ENCODE assay signal across 21 cellular contexts in the genomic region with DNA sequence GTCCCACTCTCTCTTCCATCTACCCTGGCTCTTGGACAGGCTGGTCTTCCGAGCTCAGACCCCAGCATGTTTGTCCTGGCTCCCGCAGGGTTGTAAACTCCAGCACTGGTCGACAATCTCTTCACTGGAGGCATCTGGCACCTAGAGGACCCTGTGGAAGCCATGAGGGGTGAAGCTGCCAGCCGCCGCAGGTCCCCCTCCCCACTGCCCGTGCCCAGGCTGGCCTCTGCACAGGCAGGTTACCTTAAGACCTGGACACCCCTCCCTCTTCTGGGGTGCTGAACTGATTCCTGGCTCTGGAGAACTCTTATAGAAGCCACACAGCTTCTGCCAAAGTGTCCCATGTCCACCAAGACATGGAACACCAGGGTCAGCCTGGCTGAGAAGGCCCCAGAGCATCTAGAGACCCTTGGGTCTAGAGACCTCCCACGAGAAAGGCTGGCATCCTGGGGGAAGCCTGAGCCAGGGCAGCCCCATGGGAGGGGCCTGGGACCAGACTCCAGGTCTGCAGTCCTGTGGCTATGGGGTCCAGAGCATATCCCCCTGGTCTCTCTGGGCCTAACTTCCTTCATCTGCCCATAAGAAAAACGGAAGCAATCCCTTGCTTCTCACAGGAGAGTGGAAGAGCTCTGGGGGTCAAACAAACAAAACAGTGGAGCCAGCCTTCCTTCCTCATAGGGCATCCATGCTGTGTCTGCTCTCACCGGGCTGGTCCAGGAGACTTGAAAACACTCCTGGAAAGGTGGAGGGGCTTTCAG. TPM values are rescaled to one million over a fixed set of nuclear protein-coding genes. Genes with fewer than 3 reads are reported as not detected.
A peak's percentile ranks its signal among the peaks of the same experiment; 100 is the strongest.
DNase-seq lines count a peak whose midpoint lies in the region; ATAC-seq, FAIRE-seq and TF ChIP-seq lines count a peak whose summit lies in the region.
"Had no signal": no experiment of that assay in that cellular context is flagged by ENCODE, and none has a peak within 500 bp of the region (broad histone marks: within the 10 kb centered on the region; RNA-seq: fewer than 3 reads in every experiment).

No MANE protein-coding gene starts in this region.

- TF ChIP-seq POLR2A in spleen (IDR thresholded peaks at IDR 0.05) = no peak
- TF ChIP-seq POLR2A in vagina (IDR thresholded peaks at IDR 0.05) = no peak

- no peak overlapping the region for H3K9ac ChIP-seq in kidney (ENCODE audit: low read length in 2 of 2)

- no peak for FAIRE-seq in kidney (lab: Jason Lieb, UNC)
- FAIRE-seq: GM18507 had no signal

- H3K27ac ChIP-seq in RWPE2 (ENCODE audit: poor library complexity, severe bottlenecking) (peak overlapping the region; percentile 32), kidney (ENCODE audit: low read depth in 2 of 2, low read length in 2 of 2) (no peak overlapping the region), spleen (no peak overlapping the region), vagina (no peak overlapping the region)
- H3K27ac ChIP-seq: 22Rv1, C4-2B had no signal

- H3K27me3 ChIP-seq in RWPE2 (ENCODE audit: insufficient read depth, poor library complexity, severe bottlenecking) (no peaks in the 10 kb centered on the region), spleen (replicated peaks in 1 of 7) (no peaks in the 10 kb centered on the region), vagina (no peaks in the 10 kb centered on the region)

- 73 to 84% (median 81%) methylated on average over 9 of the region's 9 CpGs for WGBS in spleen, 5 donors

- H3K36me3 ChIP-seq in RWPE2 (ENCODE audit: low read depth) (no peaks in the 10 kb centered on the region), kidney (ENCODE audit: control insufficient read depth in 1 of 2, insufficient read depth in 2 of 2, low read length in 2 of 2) (no peaks in the 10 kb centered on the region), spleen (no peaks in the 10 kb centered on the region), vagina (no peaks in the 10 kb centered on the region)

- ATAC-seq in RWPE2 (ENCODE audit: low read depth) (no peak), HG03108 (IDR thresholded peaks at IDR 0.05; ENCODE audit: unreplicated experiment) (no peak)

- H3K9me3 ChIP-seq in RWPE2 (ENCODE audit: severe bottlenecking) (no peaks in the 10 kb centered on the region), kidney (ENCODE audit: control insufficient read depth in 1 of 2, low read length in 2 of 2) (no peaks in the 10 kb centered on the region), spleen (no peaks in the 10 kb centered on the region), vagina (no peaks in the 10 kb centered on the region)

- peak; percentile 43 for DNase-seq in DMS79 treated with DMSO at 0.1 percent for 48 hours (lab: John Stamatoyannopoulos, UW)
- DNase-seq in DMS79 (lab: John Stamatoyannopoulos, UW) = no peak
- DNase-seq in RWPE2 (ENCODE audit: low spot score) = no peak
- DNase-seq in kidney = peak; percentile 45
- peak; percentile 31 for DNase-seq in spleen
- no peak for DNase-seq in NCI-H1048 (lab: John Stamatoyannopoulos, UW)
- DNase-seq in vagina (ENCODE audit: extremely low spot score in 2 of 2) = no peak
- DNase-seq: Calu3; CD8-positive, alpha-beta memory T cell; DMS153; GDM1; Karpas-422; NCI-H1694 treated with DMSO at 0.1 percent for 48 hours; PC-3; RPMI8226; SIG-M5 had no signal

- H3K4me1 ChIP-seq in RWPE2 (ENCODE audit: insufficient read depth, poor library complexity, severe bottlenecking) (peaks cover 25% of the 10 kb centered on the region), kidney (ENCODE audit: control insufficient read depth in 1 of 2, insufficient read depth in 1 of 2, low read depth in 1 of 2, low read length in 2 of 2) (no peaks in the 10 kb centered on the region), spleen (peaks cover 0 to 15% (median 6%) of the 10 kb centered on the region in 6 donors), vagina (peaks cover 9% of the 10 kb centered on the region)

- intact Hi-C loops in kidney (cut with DNase I) (no loop called here), spleen (cut with DNase I; ENCODE audit: low total_unique reads) (no loop called here), vagina (cut with DNase I) (no loop called here)

- H3K4me3 ChIP-seq in RWPE2 (ENCODE audit: severe bottlenecking) (no peak overlapping the region), kidney (ENCODE audit: low read length in 2 of 2) (no peak overlapping the region), spleen (no peak overlapping the region), vagina (no peak overlapping the region)

- TF ChIP-seq CTCF in RWPE2 (IDR thresholded peaks at IDR 0.05; ENCODE audit: poor library complexity, severe bottlenecking) (no peak), kidney (IDR thresholded peaks at IDR 0.05; ENCODE audit: borderline replicate concordance, extremely low read depth, insufficient read depth) (no peak), spleen (IDR thresholded peaks at IDR 0.05 in 8 of 11, conservative IDR thresholded peaks at IDR 0.05 in 3 of 11) (no peak), vagina (IDR thresholded peaks at IDR 0.05) (no peak)

RNA-seq across cellular contexts. Expression of a gene that starts 30.6 kb away (rescaled TPM):
- not detected for total RNA-seq in kidney
- 0.95 TPM for polyA plus RNA-seq in kidney (ENCODE audit: insufficient read depth, low read depth, low replicate concordance)
- 1 to 10 TPM in 2 of 7 donors, under 1 TPM in 1, not detected in 4; 0.57 to 1.0 (median 1.0) TPM for total RNA-seq in spleen
- under 1 TPM in 2 of 3 donors, not detected in 1; 0.17 to 0.20 TPM for polyA plus RNA-seq in spleen
- not detected for total RNA-seq in vagina
- total RNA-seq: Calu3; CD8-positive, alpha-beta memory T cell; M059J had no signal

Comparison
In these comparisons a context has a peak if more than half of its experiments do, and no peak if none do; other contexts are left out.
1. DNase-seq: peak in DMS79 treated with DMSO at 0.1 percent for 48 hours (single experiment), kidney (single experiment) and spleen (single experiment); none in DMS79 (single experiment), RWPE2 (single experiment), NCI-H1048 (single experiment) and vagina (0 of 2).